Comparison of ENCODE assay signal across 22 cellular contexts in the genomic region with DNA sequence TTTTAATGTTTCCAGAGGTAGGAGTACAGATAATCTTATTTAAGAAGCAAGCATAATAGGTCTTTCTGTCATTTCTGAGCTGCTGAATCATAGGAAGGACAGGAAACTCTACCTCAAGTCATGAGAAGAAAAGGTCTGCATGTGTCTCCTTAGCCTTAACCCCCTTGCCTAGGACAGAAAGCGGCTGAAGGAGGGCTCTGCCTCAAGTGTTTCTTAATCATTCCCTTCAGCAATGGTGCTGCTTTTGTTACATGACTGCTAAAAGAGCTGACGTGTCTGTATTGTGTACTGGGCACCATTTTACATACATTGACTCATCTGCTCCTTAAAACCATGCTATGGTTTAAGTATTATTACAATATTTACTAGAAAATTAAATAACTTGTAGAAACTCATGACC.
"Had no signal": no experiment of that assay in that cellular context is flagged by ENCODE, and none has a peak within 500 bp of the region (broad histone marks: within the 10 kb centered on the region; RNA-seq: fewer than 3 reads in every experiment).

No MANE protein-coding gene starts in this region.

- H3K9me3 Mint-ChIP-seq: endodermal cell; naive B cell; nephron progenitor cell; stimulated activated naive B cell treated with anti-CD40 and anti-IgM and Interleukin-4, amounts not matched to agents 10 μg/mL and 1 μg/mL and 100 μg/mL, for 72 hours had no signal

- H3K27ac Mint-ChIP-seq: stimulated activated naive B cell treated with anti-CD40 and anti-IgM and Interleukin-4, amounts not matched to agents 10 μg/mL and 1 μg/mL and 100 μg/mL, for 72 hours; T-helper 17 cell had no signal

- H3K27me3 Mint-ChIP-seq: T-helper 17 cell had no signal

- H3K36me3 Mint-ChIP-seq: naive B cell; stimulated activated naive B cell treated with anti-CD40 and anti-IgM and Interleukin-4, amounts not matched to agents 10 μg/mL and 1 μg/mL and 100 μg/mL, for 72 hours had no signal

- H3K4me3 Mint-ChIP-seq: endodermal cell; nephron progenitor cell; stimulated activated naive B cell treated with anti-CD40 and anti-IgM and Interleukin-4, amounts not matched to agents 10 μg/mL and 1 μg/mL and 100 μg/mL, for 72 hours; T-helper 17 cell had no signal

- DNase-seq: activated CD4-positive, alpha-beta T cell treated with anti-CD3 and anti-CD28 coated beads for 48 hours; activated CD4-positive, alpha-beta T cell treated with anti-CD3 and anti-CD28 coated beads, Interleukin-2, amount 50 U/mL, for 48 hours; activated CD8-positive, alpha-beta memory T cell treated with anti-CD3 and anti-CD28 coated beads for 24 hours; activated gamma-delta T cell treated with Interleukin-2 at 50 U/mL for 16 hours; activated naive CD4-positive, alpha-beta T cell treated with anti-CD3 and anti-CD28 coated beads, Interleukin-2, amount 50 U/mL, for 16 hours; activated T-cell treated with anti-CD3 and anti-CD28 coated beads, Interleukin-2, amount 50 U/mL, for 1 hour; amniotic stem cell; endodermal cell; esophagus squamous epithelium; gastrocnemius medialis; glutamatergic neuron; naive B cell; nephron progenitor cell; stimulated activated CD4-positive, alpha-beta T cell treated with anti-CD3 and anti-CD28 coated beads, Interleukin-15, amount 100 ng/mL, for 24 hours; stimulated activated CD4-positive, alpha-beta T cell treated with anti-CD3 and anti-CD28 coated beads, Interleukin-2, amount 100 ng/mL, for 24 hours; stimulated activated naive B cell treated with anti-CD40 and anti-IgM and Interleukin-4, amounts not matched to agents 10 μg/mL and 1 μg/mL and 100 μg/mL, for 72 hours; T-helper 17 cell; T1000; upper lobe of right lung; WERI-Rb-1 had no signal

- H3K4me1 Mint-ChIP-seq: naive B cell; stimulated activated naive B cell treated with anti-CD40 and anti-IgM and Interleukin-4, amounts not matched to agents 10 μg/mL and 1 μg/mL and 100 μg/mL, for 72 hours; T-helper 17 cell had no signal

- ATAC-seq: activated CD4-positive, CD25-positive, alpha-beta regulatory T cell treated with anti-CD3 and anti-CD28 coated beads, Interleukin-2, amount 50 U/mL, for 24 hours; gastrocnemius medialis; left ventricle myocardium superior; stimulated activated naive B cell treated with anti-CD40 and anti-IgM and Interleukin-4, amounts not matched to agents 10 μg/mL and 1 μg/mL and 100 μg/mL, for 72 hours; T-helper 17 cell had no signal
